Comparison of ENCODE assay signal across 30 cellular contexts in genomic region chrX:28613558-28613957, GRCh38. TPM values are rescaled to one million over a fixed set of nuclear protein-coding genes. Genes with fewer than 3 reads are reported as not detected.
"Had no signal": no experiment of that assay in that cellular context is flagged by ENCODE, and none has a peak within 500 bp of the region (broad histone marks: within the 10 kb centered on the region; RNA-seq: fewer than 3 reads in every experiment).

No MANE protein-coding gene starts in this region.

- H3K27ac Mint-ChIP-seq: dendritic cell treated with granulocyte-macrophage colony-stimulating factor and Interleukin-4, amounts not matched to agents 40 ng/mL and 50 ng/mL, for 4 days; naive thymus-derived CD8-positive, alpha-beta T cell; stimulated activated naive CD8-positive, alpha-beta T cell treated with anti-CD3 and anti-CD28 coated beads, Interleukin-15, amount 100 ng/mL, for 72 hours had no signal

- ATAC-seq: left lung; lower lobe of right lung; naive thymus-derived CD8-positive, alpha-beta T cell; psoas muscle; sciatic nerve; stimulated activated naive CD8-positive, alpha-beta T cell treated with anti-CD3 and anti-CD28 coated beads, Interleukin-15, amount 100 ng/mL, for 72 hours had no signal

- H3K4me3 ChIP-seq: colonic mucosa, esophagus squamous epithelium, hepatocyte, left lung, lower lobe of right lung, ovary, psoas muscle, smooth muscle cell, thyroid gland, vagina had no signal

- H3K4me1 Mint-ChIP-seq: naive thymus-derived CD8-positive, alpha-beta T cell; stimulated activated naive CD8-positive, alpha-beta T cell treated with anti-CD3 and anti-CD28 coated beads, Interleukin-15, amount 100 ng/mL, for 72 hours had no signal

- H3K4me1 ChIP-seq: colonic mucosa, esophagus squamous epithelium, left lung, lower lobe of right lung, psoas muscle, thyroid gland, vagina had no signal

- H3K9me3 Mint-ChIP-seq: dendritic cell treated with granulocyte-macrophage colony-stimulating factor and Interleukin-4, amounts not matched to agents 40 ng/mL and 50 ng/mL, for 4 days; stimulated activated naive CD8-positive, alpha-beta T cell treated with anti-CD3 and anti-CD28 coated beads, Interleukin-15, amount 100 ng/mL, for 72 hours had no signal

- H3K36me3 ChIP-seq: colonic mucosa, esophagus squamous epithelium, left lung, lower lobe of right lung, ovary, thyroid gland, vagina had no signal

- H3K9me3 ChIP-seq: colonic mucosa, esophagus squamous epithelium, left lung, lower lobe of right lung, ovary, psoas muscle, thyroid gland, vagina had no signal

- DNase-seq: colonic mucosa; effector memory CD4-positive, alpha-beta T cell; erythroblast; esophagus squamous epithelium; foreskin melanocyte; kidney; left lung; lower lobe of right lung; naive thymus-derived CD8-positive, alpha-beta T cell; occipital lobe; ovary; posterior cingulate gyrus; psoas muscle; stimulated activated CD4-positive, alpha-beta T cell treated with anti-CD3 and anti-CD28 coated beads, Interleukin-12 subunit alpha, Interleukin-12 subunit beta, amount 100 ng/mL, for 4 hours; stimulated activated CD4-positive, alpha-beta T cell treated with anti-CD3 and anti-CD28 coated beads, Interleukin-1b, Interleukin-23, amount 100 ng/mL, for 48 hours; stimulated activated CD4-positive, alpha-beta T cell treated with anti-CD3 and anti-CD28 coated beads, Interleukin-4, amount 100 ng/mL, for 1 hour; stimulated activated CD8-positive, alpha-beta memory T cell treated with anti-CD3 and anti-CD28 coated beads, Interleukin-4, amount 100 ng/mL, for 48 hours; stimulated activated naive CD4-positive, alpha-beta T cell; stimulated activated naive CD8-positive, alpha-beta T cell treated with anti-CD3 and anti-CD28 coated beads, Interleukin-15, amount 100 ng/mL, for 72 hours; thyroid gland; trophoblast cell had no signal

- H3K4me3 Mint-ChIP-seq: dendritic cell treated with granulocyte-macrophage colony-stimulating factor and Interleukin-4, amounts not matched to agents 40 ng/mL and 50 ng/mL, for 4 days; naive thymus-derived CD8-positive, alpha-beta T cell; stimulated activated naive CD8-positive, alpha-beta T cell treated with anti-CD3 and anti-CD28 coated beads, Interleukin-15, amount 100 ng/mL, for 72 hours had no signal

- H3K27ac ChIP-seq: colonic mucosa, esophagus squamous epithelium, hepatocyte, left lung, lower lobe of right lung, ovary, psoas muscle, thyroid gland, vagina had no signal

- H3K27me3 ChIP-seq: colonic mucosa, esophagus squamous epithelium, hepatocyte, left lung, ovary, thyroid gland, vagina had no signal

- H3K27me3 Mint-ChIP-seq: dendritic cell treated with granulocyte-macrophage colony-stimulating factor and Interleukin-4, amounts not matched to agents 40 ng/mL and 50 ng/mL, for 4 days; naive thymus-derived CD8-positive, alpha-beta T cell; stimulated activated naive CD8-positive, alpha-beta T cell treated with anti-CD3 and anti-CD28 coated beads, Interleukin-15, amount 100 ng/mL, for 72 hours had no signal

RNA-seq across cellular contexts. Expression of gene IL1RAPL1, which starts 26.3 kb away (rescaled TPM):
- total RNA-seq: chondrocyte; left lung; lower lobe of right lung; mesenteric fat pad; myocyte; naive thymus-derived CD8-positive, alpha-beta T cell; vagina had no signal
- polyA plus RNA-seq: naive thymus-derived CD8-positive, alpha-beta T cell; neural cell; smooth muscle cell had no signal
